Comparison of ENCODE assay signal across 35 cellular contexts in genomic region chr11:4105916-4106315, GRCh38.
"Had no signal": no experiment of that assay in that cellular context is flagged by ENCODE, and none has a peak within 500 bp of the region (broad histone marks: within the 10 kb centered on the region; RNA-seq: fewer than 3 reads in every experiment).

No MANE protein-coding gene starts in this region.

- H3K27ac Mint-ChIP-seq: activated B cell treated with CpG ODN at 0.5 μM for 24 hours; activated CD4-positive, alpha-beta memory T cell treated with anti-CD3 and anti-CD28 coated beads for 36 hours; activated CD4-positive, alpha-beta T cell treated with anti-CD3 and anti-CD28 coated beads, Interleukin-2, amount 10 ng/mL, durations not matched to agents 24 days and 14 days; activated CD8-positive, alpha-beta T cell treated with anti-CD3 and anti-CD28 coated beads for 36 hours; activated naive CD4-positive, alpha-beta T cell treated with anti-CD3 and anti-CD28 coated beads for 36 hours; activated naive CD4-positive, alpha-beta T cell treated with anti-CD3 and anti-CD28 coated beads, Interleukin-2, amount 50 U/mL, for 72 hours; activated naive CD8-positive, alpha-beta T cell treated with anti-CD3 and anti-CD28 coated beads for 36 hours; activated T-cell treated with anti-CD3 and anti-CD28 coated beads, Interleukin-2, amount 50 U/mL, for 72 hours; activated T-helper 1 cell treated with anti-CD3 and anti-CD28 coated beads, Interleukin-12 subunit alpha, Interleukin-12 subunit beta, Interleukin-2, Interleukin-4 antibody, amounts not matched to agents 30 ng/mL and 10 ng/mL and 1 ng/mL, durations not matched to agents 14 hours and 24 hours and 36 hours; activated T-helper 17 cell treated with anti-CD3 and anti-CD28 coated beads, Interleukin-2, amount 50 U/mL, for 72 hours; T-helper 1 cell treated with Interleukin-12 subunit alpha and Interleukin-12 subunit beta and Interleukin-4 antibody, amounts not matched to agents 30 μg/mL and 1 μg/mL, for 36 hours; T-helper 2 cell treated with Interferon-gamma antibody and Interleukin-4, amounts not matched to agents 5 μg/mL and 100 μg/mL, for 36 hours had no signal

- DNase-seq: activated B cell treated with CpG ODN at 0.5 μM for 24 hours; activated CD4-positive, alpha-beta memory T cell treated with anti-CD3 and anti-CD28 coated beads for 36 hours; activated CD4-positive, alpha-beta T cell treated with anti-CD3 and anti-CD28 coated beads for 4 hours; activated CD4-positive, alpha-beta T cell treated with anti-CD3 and anti-CD28 coated beads, Interleukin-2, amount 10 ng/mL, durations not matched to agents 24 days and 14 days; activated CD4-positive, alpha-beta T cell treated with anti-CD3 and anti-CD28 coated beads, Interleukin-2, amount 50 U/mL, for 1 hour; activated CD4-positive, alpha-beta T cell treated with anti-CD3 and anti-CD28 coated beads, Interleukin-2, amount 50 U/mL, for 4 hours; activated CD4-positive, CD25-positive, alpha-beta regulatory T cell treated with anti-CD3 and anti-CD28 coated beads, Interleukin-2, amount 50 U/mL, for 72 hours; activated CD8-positive, alpha-beta memory T cell treated with anti-CD3 and anti-CD28 coated beads, Interleukin-2, amount 50 U/mL, for 4 hours; activated CD8-positive, alpha-beta T cell treated with anti-CD3 and anti-CD28 coated beads for 36 hours; activated effector memory CD4-positive, alpha-beta T cell treated with anti-CD3 and anti-CD28 coated beads, Interleukin-2, amount 50 U/mL, for 16 hours; activated gamma-delta T cell treated with Interleukin-2 at 50 U/mL for 16 hours; activated naive CD4-positive, alpha-beta T cell; activated naive CD4-positive, alpha-beta T cell treated with anti-CD3 and anti-CD28 coated beads for 36 hours; activated naive CD4-positive, alpha-beta T cell treated with anti-CD3 and anti-CD28 coated beads, Interleukin-2, amount 50 U/mL, for 16 hours; activated naive CD8-positive, alpha-beta T cell treated with anti-CD3 and anti-CD28 coated beads for 36 hours; activated T-cell treated with anti-CD3 and anti-CD28 coated beads for 4 hours; activated T-cell treated with anti-CD3 and anti-CD28 coated beads, Interleukin-2, amount 50 U/mL, for 1 hour; activated T-cell treated with anti-CD3 and anti-CD28 coated beads, Interleukin-2, amount 50 U/mL, for 4 hours; activated T-cell treated with anti-CD3 and anti-CD28 coated beads, Interleukin-2, amount 50 U/mL, for 72 hours; adrenal gland; amniotic stem cell; aorta; body of pancreas; brain microvascular endothelial cell; central memory CD4-positive, alpha-beta T cell; T-helper 1 cell; T-helper 2 cell; T-helper 9 cell had no signal

- H3K27me3 ChIP-seq: adrenal gland, body of pancreas, brain microvascular endothelial cell, breast epithelium had no signal

- H3K27me3 Mint-ChIP-seq: activated B cell treated with CpG ODN at 0.5 μM for 24 hours; activated CD4-positive, alpha-beta memory T cell treated with anti-CD3 and anti-CD28 coated beads for 36 hours; activated CD4-positive, alpha-beta T cell treated with anti-CD3 and anti-CD28 coated beads, Interleukin-2, amount 10 ng/mL, durations not matched to agents 24 days and 14 days; activated CD8-positive, alpha-beta T cell treated with anti-CD3 and anti-CD28 coated beads for 36 hours; activated naive CD8-positive, alpha-beta T cell treated with anti-CD3 and anti-CD28 coated beads for 36 hours; activated T-helper 17 cell treated with anti-CD3 and anti-CD28 coated beads, Interleukin-2, amount 50 U/mL, for 72 hours had no signal

- H3K36me3 ChIP-seq: breast epithelium had no signal

- H3K4me1 Mint-ChIP-seq: activated B cell treated with CpG ODN at 0.5 μM for 24 hours had no signal

- H3K4me1 ChIP-seq: adrenal gland, breast epithelium had no signal

- H3K9me3 ChIP-seq: adrenal gland, body of pancreas, breast epithelium had no signal

- H3K27ac ChIP-seq: adrenal gland, body of pancreas, brain microvascular endothelial cell, breast epithelium, VCaP had no signal

- H3K4me3 ChIP-seq: adrenal gland, body of pancreas, breast epithelium had no signal

- H3K9me3 Mint-ChIP-seq: activated B cell treated with CpG ODN at 0.5 μM for 24 hours; activated CD4-positive, alpha-beta memory T cell treated with anti-CD3 and anti-CD28 coated beads for 36 hours; activated CD4-positive, alpha-beta T cell treated with anti-CD3 and anti-CD28 coated beads, Interleukin-2, amount 10 ng/mL, durations not matched to agents 24 days and 14 days; activated CD8-positive, alpha-beta T cell treated with anti-CD3 and anti-CD28 coated beads for 36 hours; activated naive CD4-positive, alpha-beta T cell treated with anti-CD3 and anti-CD28 coated beads for 36 hours; activated naive CD4-positive, alpha-beta T cell treated with anti-CD3 and anti-CD28 coated beads, Interleukin-2, amount 50 U/mL, for 72 hours; activated naive CD8-positive, alpha-beta T cell treated with anti-CD3 and anti-CD28 coated beads for 36 hours; activated T-cell treated with anti-CD3 and anti-CD28 coated beads, Interleukin-2, amount 50 U/mL, for 4 hours; activated T-cell treated with anti-CD3 and anti-CD28 coated beads, Interleukin-2, amount 50 U/mL, for 72 hours; activated T-helper 1 cell treated with anti-CD3 and anti-CD28 coated beads, Interleukin-12 subunit alpha, Interleukin-12 subunit beta, Interleukin-2, Interleukin-4 antibody, amounts not matched to agents 30 ng/mL and 10 ng/mL and 1 ng/mL, durations not matched to agents 14 hours and 24 hours and 36 hours; activated T-helper 17 cell treated with anti-CD3 and anti-CD28 coated beads, Interleukin-2, amount 50 U/mL, for 72 hours; T-helper 1 cell treated with Interleukin-12 subunit alpha and Interleukin-12 subunit beta and Interleukin-4 antibody, amounts not matched to agents 30 μg/mL and 1 μg/mL, for 36 hours; T-helper 2 cell treated with Interferon-gamma antibody and Interleukin-4, amounts not matched to agents 5 μg/mL and 100 μg/mL, for 36 hours had no signal

- H3K4me3 Mint-ChIP-seq: activated B cell treated with CpG ODN at 0.5 μM for 24 hours; activated CD4-positive, alpha-beta memory T cell treated with anti-CD3 and anti-CD28 coated beads for 36 hours; activated CD4-positive, alpha-beta T cell treated with anti-CD3 and anti-CD28 coated beads, Interleukin-2, amount 10 ng/mL, durations not matched to agents 24 days and 14 days; activated CD8-positive, alpha-beta T cell treated with anti-CD3 and anti-CD28 coated beads for 36 hours; activated naive CD4-positive, alpha-beta T cell treated with anti-CD3 and anti-CD28 coated beads for 36 hours; activated naive CD8-positive, alpha-beta T cell treated with anti-CD3 and anti-CD28 coated beads for 36 hours; activated T-cell treated with anti-CD3 and anti-CD28 coated beads, Interleukin-2, amount 50 U/mL, for 4 hours; activated T-cell treated with anti-CD3 and anti-CD28 coated beads, Interleukin-2, amount 50 U/mL, for 72 hours; activated T-helper 1 cell treated with anti-CD3 and anti-CD28 coated beads, Interleukin-12 subunit alpha, Interleukin-12 subunit beta, Interleukin-2, Interleukin-4 antibody, amounts not matched to agents 30 ng/mL and 10 ng/mL and 1 ng/mL, durations not matched to agents 14 hours and 24 hours and 36 hours; activated T-helper 17 cell treated with anti-CD3 and anti-CD28 coated beads, Interleukin-2, amount 50 U/mL, for 72 hours; T-helper 1 cell treated with Interleukin-12 subunit alpha and Interleukin-12 subunit beta and Interleukin-4 antibody, amounts not matched to agents 30 μg/mL and 1 μg/mL, for 36 hours; T-helper 2 cell treated with Interferon-gamma antibody and Interleukin-4, amounts not matched to agents 5 μg/mL and 100 μg/mL, for 36 hours had no signal
